ENCODE assay signal across 8 cellular contexts in the genomic region with DNA sequence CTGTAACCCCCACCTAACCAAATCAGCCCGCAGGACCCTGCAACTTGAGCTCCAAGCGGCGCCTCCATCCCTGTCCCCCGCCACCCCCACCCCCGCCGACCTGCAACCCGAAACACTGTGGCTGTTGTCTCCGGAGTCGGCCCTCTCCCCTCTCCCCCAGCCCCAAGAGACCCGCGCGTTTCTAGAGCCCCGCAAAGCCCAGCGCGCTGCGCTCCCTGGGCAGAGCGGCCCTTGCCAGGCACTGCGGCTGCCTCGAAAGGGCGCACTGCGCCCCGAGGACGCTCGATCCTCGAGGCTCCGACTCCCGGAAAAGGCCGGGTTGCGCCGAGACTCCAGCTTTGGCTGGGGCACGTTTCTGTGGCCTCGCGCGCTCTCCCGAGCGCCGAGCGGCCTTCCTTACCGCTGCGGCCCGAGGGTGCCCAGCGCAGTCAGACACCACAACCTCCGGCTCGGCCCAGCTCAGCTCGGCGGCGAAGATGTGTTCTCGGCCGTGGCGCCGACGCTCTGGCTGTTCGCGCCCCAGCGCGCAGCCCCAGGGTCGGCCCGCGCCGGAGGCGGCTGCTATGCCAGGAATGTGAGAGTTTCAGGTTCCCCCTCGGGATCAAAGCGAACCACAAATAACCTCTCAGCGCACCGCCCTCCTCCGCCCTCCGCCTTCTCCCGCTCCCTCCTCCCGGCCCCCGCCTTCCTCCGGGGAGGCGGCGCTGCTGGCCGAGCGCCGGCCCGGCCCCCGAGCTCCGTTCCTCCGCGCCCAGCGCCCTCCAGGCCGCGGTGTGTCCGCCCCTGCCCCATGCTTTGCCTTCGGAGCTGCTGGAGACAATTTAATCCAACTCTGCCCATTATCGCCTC. TPM values are rescaled to one million over a fixed set of nuclear protein-coding genes. Genes with fewer than 3 reads are reported as not detected.
A peak's percentile ranks its signal among the peaks of the same experiment; 100 is the strongest.
DNase-seq lines count a peak whose midpoint lies in the region; ATAC-seq, FAIRE-seq and TF ChIP-seq lines count a peak whose summit lies in the region.

A gene (minus strand): TSS at position 506 of the 849 bp plus-strand sequence. CDS start 3,014 bp downstream, outside the sequence.

- peak within 1 kb of the TSS; percentile 99 for H3K4me3 ChIP-seq in HAP-1

- H3K27ac ChIP-seq in angular gyrus (ENCODE audit: low read depth, low read length), result peak within 1 kb of the TSS; percentile 98

- in situ Hi-C loops in HAP-1 (cut with MboI; ENCODE audit: low sequenced_read_pairs), result loop anchor here (5.0 kb wide), 1 partner anchor 33 kb away; no protein-coding TSS in a partner anchor

- intact Hi-C loops in cardiac septum (cut with DNase I), result loop anchor here (1.0 to 5.0 kb wide), 5 partner anchors 10 to 122 kb away; a partner anchor contains a TSS

- no peaks in the 10 kb centered on the region for H3K27me3 ChIP-seq in HAP-1 (ENCODE audit: low read depth)

- peaks cover 38% of the 10 kb centered on the region for H3K36me3 ChIP-seq in HAP-1 (replicated peaks)

- TF ChIP-seq CTCF in D721Med (IDR thresholded peaks at IDR 0.05; ENCODE audit: insufficient read depth, missing control alignments), result no peak

- DNase-seq in D721Med (ENCODE audit: insufficient read length, low spot score) (peak; percentile 85), HAP-1 (ENCODE audit: low spot score in 2 of 2) (peak; percentile 95 to 96), NCI-H526 (lab: John Stamatoyannopoulos, UW) (peak; percentile 52 to 86), cardiac septum (ENCODE audit: low spot score) (peak; percentile 93), occipital lobe (lab: John Stamatoyannopoulos, UW) (peak; percentile 77)

- H3K9me3 ChIP-seq in HAP-1, result no peaks in the 10 kb centered on the region

- H3K4me1 ChIP-seq in HAP-1, result peaks cover 18% of the 10 kb centered on the region

- ATAC-seq in HG03439 (IDR thresholded peaks at IDR 0.05; ENCODE audit: unreplicated experiment) (no peak), HG03135 (IDR thresholded peaks at IDR 0.05; ENCODE audit: unreplicated experiment) (no peak)

- no peak for FAIRE-seq in D721Med (lab: Jason Lieb, UNC)

RNA-seq across cellular contexts. Expression of the gene that starts here (rescaled TPM):
- total RNA-seq in cardiac septum (64.6 TPM), occipital lobe (73.8 TPM)
